ENCODE assay signal across 24 cellular contexts in genomic region chr11:104943561-104943960, GRCh38. TPM values are rescaled to one million over a fixed set of nuclear protein-coding genes. Genes with fewer than 3 reads are reported as not detected.
"Had no signal": no experiment of that assay in that cellular context is flagged by ENCODE, and none has a peak within 500 bp of the region (broad histone marks: within the 10 kb centered on the region; RNA-seq: fewer than 3 reads in every experiment).

No MANE protein-coding gene starts in this region.

- DNase-seq: activated CD4-positive, alpha-beta T cell treated with anti-CD3 and anti-CD28 coated beads for 1 hour; activated CD4-positive, alpha-beta T cell treated with anti-CD3 and anti-CD28 coated beads, Interleukin-2, amount 10 ng/mL, durations not matched to agents 7 days and 5 days; activated CD8-positive, alpha-beta memory T cell treated with anti-CD3 and anti-CD28 coated beads, Interleukin-2, amount 10 ng/mL, durations not matched to agents 7 days and 5 days; activated CD8-positive, alpha-beta T cell treated with anti-CD3 and anti-CD28 coated beads, Interleukin-2, amount 10 ng/mL, durations not matched to agents 7 days and 5 days; activated naive CD8-positive, alpha-beta T cell treated with anti-CD3 and anti-CD28 coated beads, Interleukin-2, amount 10 ng/mL, durations not matched to agents 7 days and 5 days; activated T-cell treated with anti-CD3 and anti-CD28 coated beads, Interleukin-2, amount 50 U/mL, for 48 hours; amniotic stem cell; brain microvascular endothelial cell; endodermal cell; foreskin keratinocyte; heart right ventricle; left ventricle myocardium superior; nucleus accumbens; pancreas; right cardiac atrium; spleen; stimulated activated naive CD4-positive, alpha-beta T cell treated with Interleukin-2 at 50 U/mL for 16 hours; T-helper 9 cell had no signal

- H3K27me3 Mint-ChIP-seq: activated CD4-positive, alpha-beta T cell treated with anti-CD3 and anti-CD28 coated beads, Interleukin-2, amount 10 ng/mL, durations not matched to agents 7 days and 5 days; activated CD8-positive, alpha-beta memory T cell treated with anti-CD3 and anti-CD28 coated beads, Interleukin-2, amount 10 ng/mL, durations not matched to agents 7 days and 5 days; activated naive CD8-positive, alpha-beta T cell treated with anti-CD3 and anti-CD28 coated beads, Interleukin-2, amount 10 ng/mL, durations not matched to agents 7 days and 5 days had no signal

- H3K4me1 Mint-ChIP-seq: endodermal cell, neural crest cell had no signal

- H3K27ac Mint-ChIP-seq: activated CD8-positive, alpha-beta T cell treated with anti-CD3 and anti-CD28 coated beads, Interleukin-2, amount 10 ng/mL, durations not matched to agents 7 days and 5 days; activated naive CD8-positive, alpha-beta T cell treated with anti-CD3 and anti-CD28 coated beads, Interleukin-2, amount 10 ng/mL, durations not matched to agents 7 days and 5 days; activated T-helper 2 cell treated with anti-CD3 and anti-CD28 coated beads, Interferon-gamma antibody, Interleukin-2, Interleukin-4, amounts not matched to agents 10 μg/mL and 5 μg/mL and 100 μg/mL, durations not matched to agents 14 hours and 24 hours and 36 hours; endodermal cell had no signal

- ATAC-seq: activated CD8-positive, alpha-beta memory T cell treated with anti-CD3 and anti-CD28 coated beads, Interleukin-2, amount 10 ng/mL, durations not matched to agents 7 days and 5 days; activated CD8-positive, alpha-beta T cell treated with anti-CD3 and anti-CD28 coated beads, Interleukin-2, amount 10 ng/mL, durations not matched to agents 7 days and 5 days; esophagus mucosa; foreskin keratinocyte; heart right ventricle; left ventricle myocardium superior; pancreas; right cardiac atrium had no signal

- H3K4me3 Mint-ChIP-seq: activated CD4-positive, alpha-beta T cell treated with anti-CD3 and anti-CD28 coated beads, Interleukin-2, amount 10 ng/mL, durations not matched to agents 7 days and 5 days; activated CD8-positive, alpha-beta memory T cell treated with anti-CD3 and anti-CD28 coated beads, Interleukin-2, amount 10 ng/mL, durations not matched to agents 7 days and 5 days; activated CD8-positive, alpha-beta T cell treated with anti-CD3 and anti-CD28 coated beads, Interleukin-2, amount 10 ng/mL, durations not matched to agents 7 days and 5 days; activated naive CD8-positive, alpha-beta T cell treated with anti-CD3 and anti-CD28 coated beads, Interleukin-2, amount 10 ng/mL, durations not matched to agents 7 days and 5 days; endodermal cell; neural crest cell had no signal

- H3K9me3 Mint-ChIP-seq: activated CD4-positive, alpha-beta T cell treated with anti-CD3 and anti-CD28 coated beads, Interleukin-2, amount 10 ng/mL, durations not matched to agents 7 days and 5 days; activated T-helper 2 cell treated with anti-CD3 and anti-CD28 coated beads, Interferon-gamma antibody, Interleukin-2, Interleukin-4, amounts not matched to agents 10 μg/mL and 5 μg/mL and 100 μg/mL, durations not matched to agents 14 hours and 24 hours and 36 hours; endodermal cell; neural crest cell had no signal

RNA-seq across cellular contexts. Expression of gene CASP4, which starts 24.8 kb away (rescaled TPM):
- total RNA-seq: endodermal cell, neural crest cell had no signal

RNA-seq across cellular contexts. Expression of gene CASP12, which starts 45.3 kb away (rescaled TPM):
- total RNA-seq: activated CD4-positive, alpha-beta T cell treated with anti-CD3 and anti-CD28 coated beads, Interleukin-2, amount 10 ng/mL, durations not matched to agents 7 days and 5 days; activated CD8-positive, alpha-beta T cell treated with anti-CD3 and anti-CD28 coated beads, Interleukin-2, amount 10 ng/mL, durations not matched to agents 7 days and 5 days; activated naive CD8-positive, alpha-beta T cell treated with anti-CD3 and anti-CD28 coated beads, Interleukin-2, amount 10 ng/mL, durations not matched to agents 7 days and 5 days; activated T-helper 2 cell treated with anti-CD3 and anti-CD28 coated beads, Interferon-gamma antibody, Interleukin-2, Interleukin-4, amounts not matched to agents 10 μg/mL and 5 μg/mL and 100 μg/mL, durations not matched to agents 14 hours and 24 hours and 36 hours; astrocyte; endodermal cell; esophagus mucosa; foreskin keratinocyte; left ventricle myocardium superior; neural crest cell; T-helper 1 cell treated with Interleukin-12 subunit alpha and Interleukin-12 subunit beta and Interleukin-4 antibody, amounts not matched to agents 30 ng/mL and 1 ng/mL, for 36 hours; temporal lobe had no signal
- polyA plus RNA-seq: foreskin keratinocyte had no signal
